1 cellular context compared by ENCODE assay signal in genomic region chr12:90859591-90859990, GRCh38.
TF ChIP-seq lines count a peak whose summit lies in the region.

No MANE protein-coding gene starts in this region.

TF ChIP-seq in HepG2, 621 proteins besides CTCF, POLR2A, EP300 and RAD21 (continued from another document and continues in another):
- TF ChIP-seq USF2 (IDR thresholded peaks at IDR 0.05; ENCODE audit: low read depth, low read length) (no peak), USF2 (CRISPR knock-in tag; IDR thresholded peaks at IDR 0.05; ENCODE audit: borderline replicate concordance) (no peak), ZNF543 (CRISPR knock-in tag; IDR thresholded peaks at IDR 0.05) (no peak), ETV6 (CRISPR knock-in tag; conservative IDR thresholded peaks at IDR 0.05) (no peak), DR1 (CRISPR knock-in tag; IDR thresholded peaks at IDR 0.05) (no peak), HMG20A (CRISPR knock-in tag; IDR thresholded peaks at IDR 0.05; ENCODE audit: borderline replicate concordance) (peak; percentile 28; the same call in 1 of the 2 replicates), JUN (CRISPR knock-in tag; IDR thresholded peaks at IDR 0.05) (no peak), HOXD1 (CRISPR knock-in tag; IDR thresholded peaks at IDR 0.05) (peak; percentile 77), ZNF20 (CRISPR knock-in tag; IDR thresholded peaks at IDR 0.05) (no peak), FOXA3 (CRISPR knock-in tag; IDR thresholded peaks at IDR 0.05) (peak; percentile 74), ESRRA (CRISPR knock-in tag; IDR thresholded peaks at IDR 0.05; ENCODE audit: low read depth) (no peak), ZNF18 (CRISPR knock-in tag; IDR thresholded peaks at IDR 0.05; ENCODE audit: insufficient replicate concordance) (no peak), SOX13 (IDR thresholded peaks at IDR 0.05) (no peak), SOX13 (CRISPR knock-in tag; conservative IDR thresholded peaks at IDR 0.05 in 1 of 2, IDR thresholded peaks at IDR 0.05 in 1 of 2) (peak in 1 of 2 experiments; percentile 29; a peak in 1 of 4 replicates), ZNF225 (CRISPR knock-in tag; IDR thresholded peaks at IDR 0.05) (no peak), MNT (IDR thresholded peaks at IDR 0.05) (no peak), RFX5 (IDR thresholded peaks at IDR 0.05; ENCODE audit: low read depth, low read length) (no peak), ZNF792 (CRISPR knock-in tag; IDR thresholded peaks at IDR 0.05) (no peak), GMEB2 (CRISPR knock-in tag; IDR thresholded peaks at IDR 0.05; ENCODE audit: low read depth) (no peak), ARID5B (CRISPR knock-in tag; IDR thresholded peaks at IDR 0.05) (peak; percentile 51; the same call in 1 of the 2 replicates), MIXL1 (CRISPR knock-in tag; IDR thresholded peaks at IDR 0.05) (peak; percentile 66; the same call in 1 of the 2 replicates), FOXP1 (IDR thresholded peaks at IDR 0.05) (no peak), FOXP1 (CRISPR knock-in tag; IDR thresholded peaks at IDR 0.05) (peak; percentile 29; the same call in 1 of the 2 replicates), ZNF652 (CRISPR knock-in tag; IDR thresholded peaks at IDR 0.05; ENCODE audit: borderline replicate concordance, low read depth) (peak; percentile 87), MTA3 (CRISPR knock-in tag; IDR thresholded peaks at IDR 0.05) (no peak), GATA4 (IDR thresholded peaks at IDR 0.05; ENCODE audit: borderline replicate concordance, low read depth) (no peak), ZNF430 (CRISPR knock-in tag; IDR thresholded peaks at IDR 0.05) (no peak), PAXIP1 (CRISPR knock-in tag; conservative IDR thresholded peaks at IDR 0.05) (peak; percentile 75)
- TF ChIP-seq, protein P1, sequence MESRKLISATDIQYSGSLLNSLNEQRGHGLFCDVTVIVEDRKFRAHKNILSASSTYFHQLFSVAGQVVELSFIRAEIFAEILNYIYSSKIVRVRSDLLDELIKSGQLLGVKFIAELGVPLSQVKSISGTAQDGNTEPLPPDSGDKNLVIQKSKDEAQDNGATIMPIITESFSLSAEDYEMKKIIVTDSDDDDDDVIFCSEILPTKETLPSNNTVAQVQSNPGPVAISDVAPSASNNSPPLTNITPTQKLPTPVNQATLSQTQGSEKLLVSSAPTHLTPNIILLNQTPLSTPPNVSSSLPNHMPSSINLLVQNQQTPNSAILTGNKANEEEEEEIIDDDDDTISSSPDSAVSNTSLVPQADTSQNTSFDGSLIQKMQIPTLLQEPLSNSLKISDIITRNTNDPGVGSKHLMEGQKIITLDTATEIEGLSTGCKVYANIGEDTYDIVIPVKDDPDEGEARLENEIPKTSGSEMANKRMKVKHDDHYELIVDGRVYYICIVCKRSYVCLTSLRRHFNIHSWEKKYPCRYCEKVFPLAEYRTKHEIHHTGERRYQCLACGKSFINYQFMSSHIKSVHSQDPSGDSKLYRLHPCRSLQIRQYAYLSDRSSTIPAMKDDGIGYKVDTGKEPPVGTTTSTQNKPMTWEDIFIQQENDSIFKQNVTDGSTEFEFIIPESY (CRISPR knock-in tag; IDR thresholded peaks at IDR 0.05), result no peak
- TF ChIP-seq, protein P2, sequence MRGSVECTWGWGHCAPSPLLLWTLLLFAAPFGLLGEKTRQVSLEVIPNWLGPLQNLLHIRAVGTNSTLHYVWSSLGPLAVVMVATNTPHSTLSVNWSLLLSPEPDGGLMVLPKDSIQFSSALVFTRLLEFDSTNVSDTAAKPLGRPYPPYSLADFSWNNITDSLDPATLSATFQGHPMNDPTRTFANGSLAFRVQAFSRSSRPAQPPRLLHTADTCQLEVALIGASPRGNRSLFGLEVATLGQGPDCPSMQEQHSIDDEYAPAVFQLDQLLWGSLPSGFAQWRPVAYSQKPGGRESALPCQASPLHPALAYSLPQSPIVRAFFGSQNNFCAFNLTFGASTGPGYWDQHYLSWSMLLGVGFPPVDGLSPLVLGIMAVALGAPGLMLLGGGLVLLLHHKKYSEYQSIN (CRISPR knock-in tag; IDR thresholded peaks at IDR 0.05; ENCODE audit: borderline replicate concordance), result no peak
- TF ChIP-seq, protein P3, sequence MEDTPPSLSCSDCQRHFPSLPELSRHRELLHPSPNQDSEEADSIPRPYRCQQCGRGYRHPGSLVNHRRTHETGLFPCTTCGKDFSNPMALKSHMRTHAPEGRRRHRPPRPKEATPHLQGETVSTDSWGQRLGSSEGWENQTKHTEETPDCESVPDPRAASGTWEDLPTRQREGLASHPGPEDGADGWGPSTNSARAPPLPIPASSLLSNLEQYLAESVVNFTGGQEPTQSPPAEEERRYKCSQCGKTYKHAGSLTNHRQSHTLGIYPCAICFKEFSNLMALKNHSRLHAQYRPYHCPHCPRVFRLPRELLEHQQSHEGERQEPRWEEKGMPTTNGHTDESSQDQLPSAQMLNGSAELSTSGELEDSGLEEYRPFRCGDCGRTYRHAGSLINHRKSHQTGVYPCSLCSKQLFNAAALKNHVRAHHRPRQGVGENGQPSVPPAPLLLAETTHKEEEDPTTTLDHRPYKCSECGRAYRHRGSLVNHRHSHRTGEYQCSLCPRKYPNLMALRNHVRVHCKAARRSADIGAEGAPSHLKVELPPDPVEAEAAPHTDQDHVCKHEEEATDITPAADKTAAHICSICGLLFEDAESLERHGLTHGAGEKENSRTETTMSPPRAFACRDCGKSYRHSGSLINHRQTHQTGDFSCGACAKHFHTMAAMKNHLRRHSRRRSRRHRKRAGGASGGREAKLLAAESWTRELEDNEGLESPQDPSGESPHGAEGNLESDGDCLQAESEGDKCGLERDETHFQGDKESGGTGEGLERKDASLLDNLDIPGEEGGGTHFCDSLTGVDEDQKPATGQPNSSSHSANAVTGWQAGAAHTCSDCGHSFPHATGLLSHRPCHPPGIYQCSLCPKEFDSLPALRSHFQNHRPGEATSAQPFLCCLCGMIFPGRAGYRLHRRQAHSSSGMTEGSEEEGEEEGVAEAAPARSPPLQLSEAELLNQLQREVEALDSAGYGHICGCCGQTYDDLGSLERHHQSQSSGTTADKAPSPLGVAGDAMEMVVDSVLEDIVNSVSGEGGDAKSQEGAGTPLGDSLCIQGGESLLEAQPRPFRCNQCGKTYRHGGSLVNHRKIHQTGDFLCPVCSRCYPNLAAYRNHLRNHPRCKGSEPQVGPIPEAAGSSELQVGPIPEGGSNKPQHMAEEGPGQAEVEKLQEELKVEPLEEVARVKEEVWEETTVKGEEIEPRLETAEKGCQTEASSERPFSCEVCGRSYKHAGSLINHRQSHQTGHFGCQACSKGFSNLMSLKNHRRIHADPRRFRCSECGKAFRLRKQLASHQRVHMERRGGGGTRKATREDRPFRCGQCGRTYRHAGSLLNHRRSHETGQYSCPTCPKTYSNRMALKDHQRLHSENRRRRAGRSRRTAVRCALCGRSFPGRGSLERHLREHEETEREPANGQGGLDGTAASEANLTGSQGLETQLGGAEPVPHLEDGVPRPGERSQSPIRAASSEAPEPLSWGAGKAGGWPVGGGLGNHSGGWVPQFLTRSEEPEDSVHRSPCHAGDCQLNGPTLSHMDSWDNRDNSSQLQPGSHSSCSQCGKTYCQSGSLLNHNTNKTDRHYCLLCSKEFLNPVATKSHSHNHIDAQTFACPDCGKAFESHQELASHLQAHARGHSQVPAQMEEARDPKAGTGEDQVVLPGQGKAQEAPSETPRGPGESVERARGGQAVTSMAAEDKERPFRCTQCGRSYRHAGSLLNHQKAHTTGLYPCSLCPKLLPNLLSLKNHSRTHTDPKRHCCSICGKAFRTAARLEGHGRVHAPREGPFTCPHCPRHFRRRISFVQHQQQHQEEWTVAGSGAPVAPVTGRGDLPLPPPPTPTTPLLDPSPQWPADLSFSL (CRISPR knock-in tag; IDR thresholded peaks at IDR 0.05), result no peak
